8 cellular contexts compared by ENCODE assay signal in genomic region chr10:132036153-132036886, GRCh38. TPM values are rescaled to one million over a fixed set of nuclear protein-coding genes. Genes with fewer than 3 reads are reported as not detected.
DNase-seq lines count a peak whose midpoint lies in the region; ATAC-seq and TF ChIP-seq lines count a peak whose summit lies in the region.

No MANE protein-coding gene starts in this region.

- no peaks in the 10 kb centered on the region for H3K36me3 Mint-ChIP-seq in nephron progenitor cell (ENCODE audit: low read depth)

- TF ChIP-seq CTCF in nephron progenitor cell (IDR thresholded peaks at IDR 0.05), result no peak

- ATAC-seq in esophagus mucosa, result peak; percentile 51
- ATAC-seq in HG02571 (IDR thresholded peaks at IDR 0.05; ENCODE audit: unreplicated experiment), result no peak
- ATAC-seq in HG02798 (IDR thresholded peaks at IDR 0.05; ENCODE audit: poor library complexity, unreplicated experiment), result no peak

- TF ChIP-seq EP300 in Ishikawa (IDR thresholded peaks at IDR 0.05; ENCODE audit: borderline replicate concordance), result no peak

- peaks cover 7% of the 10 kb centered on the region for H3K4me1 Mint-ChIP-seq in nephron progenitor cell

- peaks cover 94% of the 10 kb centered on the region for H3K27me3 Mint-ChIP-seq in nephron progenitor cell (ENCODE audit: low read depth, poor library complexity)

- H3K9me3 Mint-ChIP-seq in nephron progenitor cell, result peaks cover 19% of the 10 kb centered on the region

- H3K4me3 Mint-ChIP-seq in nephron progenitor cell, result peak overlapping the region; percentile 76

- DNase-seq in 8988T (peak; percentile 62), nephron progenitor cell (peak; percentile 72), KG1 (lab: John Stamatoyannopoulos, UW) (no peak), SIG-M5 (lab: John Stamatoyannopoulos, UW) (no peak)

- TF ChIP-seq RAD21 in Ishikawa (IDR thresholded peaks at IDR 0.05; ENCODE audit: low read depth), result no peak

- H3K27ac Mint-ChIP-seq in nephron progenitor cell, result no peak overlapping the region

TF ChIP-seq in Ishikawa, 13 proteins besides CTCF, POLR2A, EP300 and RAD21:
- no peak for TF ChIP-seq ZBTB7A (IDR thresholded peaks at IDR 0.05; ENCODE audit: low read depth)
- TF ChIP-seq CEBPB (IDR thresholded peaks at IDR 0.05), result no peak
- TF ChIP-seq TCF12 (IDR thresholded peaks at IDR 0.05; ENCODE audit: low read depth), result no peak
- peak; percentile 61; the same call in 1 of the 2 replicates for TF ChIP-seq MAX (IDR thresholded peaks at IDR 0.05)

RNA-seq across cellular contexts. Expression of gene JAKMIP3, which starts 29.4 kb away (rescaled TPM):
- 0.04 TPM for total RNA-seq in esophagus mucosa

RNA-seq across cellular contexts. Expression of gene BNIP3, which starts 54.6 kb away (rescaled TPM):
- 30.0 TPM for total RNA-seq in esophagus mucosa

Comparison
In these comparisons a context has a peak if more than half of its experiments do, and no peak if none do; other contexts are left out.
1. DNase-seq: peak in 8988T (single experiment) and nephron progenitor cell (single experiment); none in KG1 (single experiment) and SIG-M5 (single experiment).